ENCODE assay signal across 9 cellular contexts in the genomic region with DNA sequence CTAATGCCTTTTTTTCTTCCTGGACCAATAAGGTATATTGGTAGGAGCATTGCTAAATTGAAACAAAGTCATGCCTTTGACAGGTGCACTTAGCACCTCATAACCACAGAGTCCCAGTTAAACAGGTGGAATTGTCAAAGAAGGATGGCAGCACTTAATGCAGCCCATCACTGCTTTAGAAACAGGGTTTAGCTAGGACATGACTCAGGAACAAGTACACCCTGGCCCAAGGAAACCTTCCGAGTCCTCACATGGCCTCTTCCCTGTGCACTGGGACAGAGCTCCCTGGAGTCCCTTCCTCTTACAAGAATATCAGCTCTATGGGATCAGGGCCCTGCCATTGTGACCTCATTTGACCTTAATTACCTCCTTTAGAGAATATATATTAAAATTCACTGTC.
"Had no signal": no experiment of that assay in that cellular context is flagged by ENCODE, and none has a peak within 500 bp of the region (broad histone marks: within the 10 kb centered on the region; RNA-seq: fewer than 3 reads in every experiment).

No MANE protein-coding gene starts in this region.

- H3K4me3 Mint-ChIP-seq: HFFc6, IgD-negative memory B cell had no signal

- H2AFZ ChIP-seq: GM23248 had no signal

- H3K36me3 ChIP-seq: HAP-1 had no signal

- H3K9me3 Mint-ChIP-seq: HFFc6 had no signal

- H3K9me3 ChIP-seq: HAP-1 had no signal

- ATAC-seq: HCT116, HepG2 had no signal

- H3K27me3 Mint-ChIP-seq: IgD-negative memory B cell had no signal

- H3K27ac Mint-ChIP-seq: HFFc6, IgD-negative memory B cell had no signal

- H3K27ac ChIP-seq: GM23248, HL-60 had no signal

- H3K9ac ChIP-seq: GM23248 had no signal

- DNase-seq: GM23248, GOT3, H7, HFFc6 had no signal

- FAIRE-seq: HepG2 had no signal

- H3K4me1 ChIP-seq: HAP-1 had no signal

- H3K4me3 ChIP-seq: GM23248, HAP-1 had no signal
